10 cellular contexts compared by ENCODE assay signal in the genomic region with DNA sequence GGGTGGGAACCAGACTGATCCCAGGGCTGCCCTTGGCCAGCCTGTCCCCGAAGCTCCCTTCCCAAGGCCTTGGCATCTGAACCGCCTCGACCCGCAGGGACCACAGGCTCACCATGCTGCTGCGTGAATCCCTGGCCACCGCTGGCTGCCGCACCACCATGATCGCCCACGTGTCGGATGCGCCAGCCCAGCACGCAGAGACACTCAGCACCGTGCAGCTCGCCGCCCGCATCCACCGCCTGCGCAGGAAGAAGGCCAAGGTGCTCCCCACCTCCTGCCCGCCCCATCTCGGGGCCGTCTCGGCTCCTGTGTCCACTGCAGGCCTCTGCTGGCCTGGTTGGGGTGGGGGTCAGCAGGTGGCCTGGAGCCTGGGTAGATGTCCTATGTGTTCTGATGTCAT. TPM values are rescaled to one million over a fixed set of nuclear protein-coding genes. Genes with fewer than 3 reads are reported as not detected.
"Had no signal": no experiment of that assay in that cellular context is flagged by ENCODE, and none has a peak within 500 bp of the region (broad histone marks: within the 10 kb centered on the region; RNA-seq: fewer than 3 reads in every experiment).

No MANE protein-coding gene starts in this region.

- H3K9ac ChIP-seq: KMS-11 had no signal

- H3K4me2 ChIP-seq: KMS-11 had no signal

- FAIRE-seq: HepG2, HTR-8/SVneo, K562 had no signal

- H3K4me3 ChIP-seq: K562 had no signal

- H3K27ac ChIP-seq: HL-60, KMS-11 had no signal

- DNase-seq: IMR-90, KBM-7, KG1 had no signal

RNA-seq across cellular contexts. Expression of a gene that starts 35.7 kb away (rescaled TPM):
- total RNA-seq: HepG2, HT-29, IMR-90 had no signal
- polyA plus RNA-seq: HepG2, IgD-negative memory B cell, IMR-90, K562 had no signal
